Comparison of ENCODE assay signal across 18 cellular contexts in the genomic region with DNA sequence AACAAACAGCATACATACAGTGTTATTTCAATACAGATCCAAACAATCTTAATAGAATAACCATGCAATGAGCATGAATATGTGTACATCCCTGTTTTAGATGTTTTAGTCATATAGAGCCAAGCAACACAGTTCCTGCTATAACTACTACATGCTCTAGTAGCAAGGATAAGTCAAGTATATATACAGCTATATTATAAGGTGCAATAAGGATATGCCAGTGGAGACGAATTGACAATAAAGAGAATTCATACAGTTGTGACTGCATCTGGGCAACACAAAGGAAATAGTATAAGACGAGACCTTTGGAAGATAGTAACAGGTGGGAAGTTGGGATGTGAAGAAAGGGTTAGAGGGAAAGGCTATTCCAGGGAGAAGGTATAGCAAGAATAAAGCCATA.
DNase-seq lines count a peak whose midpoint lies in the region; ATAC-seq, FAIRE-seq and TF ChIP-seq lines count a peak whose summit lies in the region.
"Had no signal": no experiment of that assay in that cellular context is flagged by ENCODE, and none has a peak within 500 bp of the region (broad histone marks: within the 10 kb centered on the region; RNA-seq: fewer than 3 reads in every experiment).

No MANE protein-coding gene starts in this region.

- intact Hi-C loops in A673 (cut with micrococcal nuclease; ENCODE audit: unreplicated experiment) (loop anchor here (10.0 kb wide), 1 partner anchor 520 kb away; no protein-coding TSS in a partner anchor), right cardiac atrium (cut with DNase I) (loop anchor here in 2 of 4 donors (10.0 kb wide), 2 partner anchors 670 to 680 kb away; no protein-coding TSS in a partner anchor)

- no peaks in the 10 kb centered on the region for H3K36me3 ChIP-seq in A673 (ENCODE audit: insufficient read depth, low read length, poor library complexity, severe bottlenecking)
- no peaks in the 10 kb centered on the region for H3K36me3 ChIP-seq in SK-N-MC (ENCODE audit: insufficient read depth, low read length)
- H3K36me3 ChIP-seq: BE2C had no signal

- TF ChIP-seq CTCF in A673 (conservative IDR thresholded peaks at IDR 0.05; ENCODE audit: low read depth, low read length), result no peak

- BruUV-seq in A673 (replicated peaks; lab: Mats Ljungman, UMichigan), result no TSS peak

- CTCF ChIA-PET in A673 (lab: Charles Lee), result no interaction called here

- ATAC-seq in HG02852 (IDR thresholded peaks at IDR 0.05; ENCODE audit: unreplicated experiment) (no peak), right cardiac atrium (no peak)
- ATAC-seq: K562 had no signal

- DNase-seq in A673 (ENCODE audit: low spot score) (no peak), GM18507 (ENCODE audit: extremely low spot score, insufficient read length, low read depth) (no peak), SK-N-MC (ENCODE audit: low read depth, low spot score) (no peak), right cardiac atrium (no peak)
- no peak for DNase-seq in activated CD4-positive, CD25-positive, alpha-beta regulatory T cell treated with anti-CD3 and anti-CD28 coated beads, Interleukin-2, amount 50 U/mL, for 72 hours
- DNase-seq: BE2C; C1 segment of cervical spinal cord; CD4-positive, CD25-positive, alpha-beta regulatory T cell; CD8-positive, alpha-beta memory T cell; GM23248; HCEC 1CT; IMR-90 had no signal

- H3K9me3 ChIP-seq in A673 (ENCODE audit: low read depth, low read length, poor library complexity, severe bottlenecking) (no peaks in the 10 kb centered on the region), SK-N-MC (ENCODE audit: low read depth, low read length) (no peaks in the 10 kb centered on the region), right cardiac atrium (ENCODE audit: control insufficient read depth, low read length) (no peaks in the 10 kb centered on the region)
- H3K9me3 ChIP-seq: BE2C had no signal

- H3K27me3 ChIP-seq in A673 (replicated peaks; ENCODE audit: insufficient read depth, low read depth, low read length, poor library complexity) (no peaks in the 10 kb centered on the region), right cardiac atrium (ENCODE audit: control insufficient read depth, insufficient read depth) (no peaks in the 10 kb centered on the region)

- H3K9ac ChIP-seq in SK-N-MC (ENCODE audit: insufficient read length), result peak overlapping the region; percentile 25
- H3K9ac ChIP-seq: GM23248 had no signal

- FAIRE-seq in GM18507 (lab: Jason Lieb, UNC), result peak; percentile 38
- FAIRE-seq: A204.1, D721Med, G401.6, HTR-8/SVneo, K562 had no signal

- 86% methylated on average over 2 of the region's 2 CpGs for WGBS in right cardiac atrium

- POLR2A ChIA-PET in A673 (lab: Charles Lee; ENCODE audit: low non-redundant PET), result no interaction called here

- H3K27ac ChIP-seq in A673 (ENCODE audit: low read depth, low read length, poor library complexity, severe bottlenecking) (peak overlapping the region; percentile 83), SK-N-MC (peak overlapping the region; percentile 100), right cardiac atrium (ENCODE audit: low read length) (no peak overlapping the region)
- H3K27ac ChIP-seq: GM23248 had no signal

- no peak overlapping the region for H3K4me3 ChIP-seq in A673 (ENCODE audit: low read depth, low read length, poor library complexity, severe bottlenecking)
- H3K4me3 ChIP-seq in SK-N-MC, result no peak overlapping the region
- H3K4me3 ChIP-seq in right cardiac atrium (ENCODE audit: low read length), result no peak overlapping the region
- H3K4me3 ChIP-seq: GM23248, K562 had no signal

- H3K4me1 ChIP-seq in A673 (ENCODE audit: insufficient read depth, low read length, poor library complexity, severe bottlenecking) (peaks cover 81% of the 10 kb centered on the region), right cardiac atrium (ENCODE audit: control insufficient read depth, insufficient read depth, low read length) (no peaks in the 10 kb centered on the region)
- H3K4me1 ChIP-seq: BE2C had no signal
